In the genomic region with DNA sequence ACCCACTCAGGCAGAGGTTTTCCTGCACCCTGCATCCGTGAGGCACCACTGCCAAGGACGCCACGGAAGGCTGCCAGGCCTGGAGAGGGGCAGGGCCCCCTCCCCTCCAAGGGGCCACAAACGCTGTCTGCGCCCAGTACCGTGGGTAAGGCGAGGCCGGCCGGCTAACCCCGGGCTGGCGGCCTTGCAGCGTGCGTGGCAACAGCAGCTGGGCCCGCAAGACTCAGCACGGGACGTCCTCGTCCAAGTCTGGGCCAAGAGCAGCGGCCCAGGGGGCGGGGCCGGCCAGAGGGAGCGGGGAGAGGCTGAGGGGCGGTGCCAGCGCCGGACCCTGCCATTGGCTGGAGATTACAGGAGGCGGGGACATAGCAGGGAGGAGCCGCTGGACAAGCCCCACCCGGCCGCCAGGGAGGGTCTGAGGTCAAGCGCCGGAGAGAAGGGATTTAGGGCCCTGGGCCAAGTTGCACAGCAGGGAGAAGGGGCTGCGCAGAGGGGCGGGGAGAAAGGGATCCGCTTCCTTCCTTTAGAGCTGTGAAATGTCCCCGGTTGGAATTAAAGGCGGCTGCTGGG, we compare ENCODE assay signal across 8 cellular contexts. TPM values are rescaled to one million over a fixed set of nuclear protein-coding genes. Genes with fewer than 3 reads are reported as not detected.
A peak's percentile ranks its signal among the peaks of the same experiment; 100 is the strongest.
DNase-seq lines count a peak whose midpoint lies in the region; ATAC-seq and TF ChIP-seq lines count a peak whose summit lies in the region.

No MANE protein-coding gene starts in this region.

- intact Hi-C loops in left cardiac atrium (cut with DNase I) = no loop called here

- DNase-seq in 8988T (peak; percentile 94), NCI-H526 (lab: John Stamatoyannopoulos, UW) (peak; percentile 41 to 92), anterior cingulate cortex (lab: John Stamatoyannopoulos, UW) (peak in 57 of 58 donors; percentile 22 to 96 (median 83)), left cardiac atrium (peak; percentile 97), osteocyte (ENCODE audit: extremely low spot score, unreplicated experiment) (peak; percentile 96), activated gamma-delta T cell (lab: John Stamatoyannopoulos, UW) (no peak)

- no peaks in the 10 kb centered on the region for H3K27me3 Mint-ChIP-seq in osteocyte (ENCODE audit: unreplicated experiment)

- ATAC-seq in GM18517 (IDR thresholded peaks at IDR 0.05; ENCODE audit: unreplicated experiment) (peak; percentile 99), HG03025 (IDR thresholded peaks at IDR 0.05; ENCODE audit: low FRiP score, unreplicated experiment) (peak; percentile 99), left cardiac atrium (peak; percentile 98 to 99)

- H3K9me3 Mint-ChIP-seq in osteocyte (ENCODE audit: unreplicated experiment) = no peaks in the 10 kb centered on the region

- TF ChIP-seq CTCF in osteocyte (IDR thresholded peaks at IDR 0.05) = no peak

- H3K36me3 Mint-ChIP-seq in osteocyte (ENCODE audit: unreplicated experiment) = peaks cover 2% of the 10 kb centered on the region

- peaks cover 12% of the 10 kb centered on the region for H3K4me1 Mint-ChIP-seq in osteocyte (ENCODE audit: unreplicated experiment)

- peak overlapping the region; percentile 74 for H3K27ac Mint-ChIP-seq in osteocyte (ENCODE audit: unreplicated experiment)

- H3K4me3 Mint-ChIP-seq in osteocyte (ENCODE audit: unreplicated experiment) = peak overlapping the region; percentile 57

RNA-seq across cellular contexts. Expression of gene SLC43A1, which starts 16.0 kb away (rescaled TPM):
- total RNA-seq in left cardiac atrium (1 to 10 TPM; 5.8 to 7.2 TPM), osteocyte (14.3 and 16.2 TPM in 2 replicates)

RNA-seq across cellular contexts. Expression of gene TIMM10, which starts 31.1 kb away (rescaled TPM):
- 10 to 100 TPM; 58.0 to 58.9 TPM for total RNA-seq in left cardiac atrium
- 47.3 and 54.5 TPM in 2 replicates for total RNA-seq in osteocyte

RNA-seq across cellular contexts. Expression of gene SMTNL1, which starts 37.9 kb away (rescaled TPM):
- total RNA-seq in left cardiac atrium (not detected), osteocyte (not detected in 2 replicates)

RNA-seq across cellular contexts. Expression of gene RTN4RL2, which starts 39.2 kb away (rescaled TPM):
- 1 to 10 TPM; 1.9 to 2.4 TPM for total RNA-seq in left cardiac atrium
- total RNA-seq in osteocyte = 0.81 and 0.84 TPM in 2 replicates
